Comparison of ENCODE assay signal across 8 cellular contexts in genomic region chr19:55258476-55258827, GRCh38. TPM values are rescaled to one million over a fixed set of nuclear protein-coding genes. Genes with fewer than 3 reads are reported as not detected.
DNase-seq lines count a peak whose midpoint lies in the region; ATAC-seq lines count a peak whose summit lies in the region.

No MANE protein-coding gene starts in this region.

- intact Hi-C loops in naive thymus-derived CD4-positive, alpha-beta T cell (cut with micrococcal nuclease) = loop anchor here (2.0 to 10.0 kb wide), 9 partner anchors 34 to 886 kb away; partner anchors contain the start of genes ZNF444 (in 2 of the 2), COX6B2 (in 1 of the 2), PPP1R12C (in 1 of the 2) and ZNF580 (in 1 of the 2)

- POLR2A ChIA-PET in naive thymus-derived CD4-positive, alpha-beta T cell (lab: Charles Lee) = interaction anchor here (0.9 to 12.3 kb wide), 9 partner anchors 11 to 368 kb away, joined by 3 to 156 read pairs (median 5); partner anchors contain the start of genes BRSK1, HSPBP1, ISOC2 and KMT5C

- DNase-seq in NCI-H1105 treated with DMSO at 0.1 percent for 48 hours (lab: John Stamatoyannopoulos, UW) = peak; percentile 26
- no peak for DNase-seq in NCI-H1105 (lab: John Stamatoyannopoulos, UW)
- peak; percentile 39 for DNase-seq in T-helper 9 cell
- peak in 1 of 3 experiments; percentile 41 for DNase-seq in effector memory CD8-positive, alpha-beta T cell
- peak in 3 of 9 donors; percentile 33 to 65 (median 40) for DNase-seq in naive thymus-derived CD4-positive, alpha-beta T cell
- DNase-seq in HCEC 1CT = no peak

- H3K9me3 ChIP-seq in naive thymus-derived CD4-positive, alpha-beta T cell (ENCODE audit: control insufficient read depth in 2 of 3, low read length in 3 of 3) = no peaks in the 10 kb centered on the region

- H3K36me3 Mint-ChIP-seq in effector memory CD8-positive, alpha-beta T cell (ENCODE audit: insufficient read depth) = peaks cover 40% of the 10 kb centered on the region
- H3K36me3 Mint-ChIP-seq in naive thymus-derived CD4-positive, alpha-beta T cell = peaks cover 0 to 45% (median 4%) of the 10 kb centered on the region in 5 donors

- H3K27me3 ChIP-seq in naive thymus-derived CD4-positive, alpha-beta T cell (ENCODE audit: control insufficient read depth in 2 of 2, insufficient read depth in 2 of 2, low read length in 2 of 2) = no peaks in the 10 kb centered on the region

- no peaks in the 10 kb centered on the region for H3K27me3 Mint-ChIP-seq in effector memory CD8-positive, alpha-beta T cell
- no peaks in the 10 kb centered on the region for H3K27me3 Mint-ChIP-seq in naive thymus-derived CD4-positive, alpha-beta T cell

- peak overlapping the region; percentile 94 for H3K27ac ChIP-seq in naive thymus-derived CD4-positive, alpha-beta T cell (ENCODE audit: low read depth, low read length)
- peak overlapping the region; percentile 73 for H3K27ac ChIP-seq in urinary bladder (ENCODE audit: low read depth)

- peak; percentile 12 for ATAC-seq in HG03025 (IDR thresholded peaks at IDR 0.05; ENCODE audit: low FRiP score, unreplicated experiment)
- peak; percentile 5 for ATAC-seq in effector memory CD8-positive, alpha-beta T cell (replicated peaks)
- ATAC-seq in naive thymus-derived CD4-positive, alpha-beta T cell = peak; percentile 12

- H3K4me3 ChIP-seq in naive thymus-derived CD4-positive, alpha-beta T cell (ENCODE audit: low read length) = peak overlapping the region; percentile 87
- H3K4me3 ChIP-seq in urinary bladder (ENCODE audit: low read depth, low read length) = peak overlapping the region; percentile 97

- no peaks in the 10 kb centered on the region for H3K9me3 Mint-ChIP-seq in effector memory CD8-positive, alpha-beta T cell
- H3K9me3 Mint-ChIP-seq in naive thymus-derived CD4-positive, alpha-beta T cell = no peaks in the 10 kb centered on the region

- peak overlapping the region; percentile 97 to 98 for H3K27ac Mint-ChIP-seq in effector memory CD8-positive, alpha-beta T cell
- H3K27ac Mint-ChIP-seq in naive thymus-derived CD4-positive, alpha-beta T cell = peak overlapping the region in 7 of 9 donors; percentile 97 to 99 (median 98)

- peak overlapping the region; percentile 93 to 96 for H3K4me3 Mint-ChIP-seq in effector memory CD8-positive, alpha-beta T cell
- H3K4me3 Mint-ChIP-seq in naive thymus-derived CD4-positive, alpha-beta T cell = peak overlapping the region; percentile 87 to 99 (median 96)

- CTCF ChIA-PET in naive thymus-derived CD4-positive, alpha-beta T cell (lab: Charles Lee) = interaction anchor here (1.8 kb wide), 1 partner anchor 43 kb away, joined by 8 read pairs; no protein-coding TSS in a partner anchor

- H3K4me1 ChIP-seq in naive thymus-derived CD4-positive, alpha-beta T cell (ENCODE audit: control insufficient read depth in 2 of 2, insufficient read depth in 2 of 2, low read length in 2 of 2) = peaks cover 33 to 46% of the 10 kb centered on the region in 2 donors
- peaks cover 4% of the 10 kb centered on the region for H3K4me1 ChIP-seq in urinary bladder (ENCODE audit: insufficient read depth)

- H3K4me1 Mint-ChIP-seq in effector memory CD8-positive, alpha-beta T cell (ENCODE audit: low read depth in 2 of 2) = peaks cover 47 to 53% of the 10 kb centered on the region in 2 donors
- peaks cover 41 to 50% (median 46%) of the 10 kb centered on the region in 7 donors for H3K4me1 Mint-ChIP-seq in naive thymus-derived CD4-positive, alpha-beta T cell

- under 1% methylated on average over 53 of the region's 53 CpGs for WGBS in urinary bladder

- peaks cover 0 to 9% (median 0%) of the 10 kb centered on the region in 3 experiments for H3K36me3 ChIP-seq in naive thymus-derived CD4-positive, alpha-beta T cell (ENCODE audit: control insufficient read depth in 2 of 3, insufficient read depth in 3 of 3, low read length in 3 of 3)
- H3K36me3 ChIP-seq in urinary bladder (ENCODE audit: insufficient read depth) = no peaks in the 10 kb centered on the region

RNA-seq across cellular contexts. Expression of gene PPP6R1, which starts 0.4 kb away (rescaled TPM):
- 100 to 1,000 TPM; 151 to 223 (median 168) TPM for total RNA-seq in naive thymus-derived CD4-positive, alpha-beta T cell
- polyA plus RNA-seq in naive thymus-derived CD4-positive, alpha-beta T cell = 100 to 1,000 TPM in 1 of 2 donors, 10 to 100 TPM in 1; 39.3 to 103 TPM
- 14.5 TPM for total RNA-seq in urinary bladder
- polyA plus RNA-seq in urinary bladder = 43.1 TPM

RNA-seq across cellular contexts. Expression of gene HSPBP1, which starts 21.5 kb away (rescaled TPM):
- 10 to 100 TPM; 15.0 to 30.0 (median 16.0) TPM for total RNA-seq in naive thymus-derived CD4-positive, alpha-beta T cell
- 10 to 100 TPM; 35.4 to 44.7 TPM for polyA plus RNA-seq in naive thymus-derived CD4-positive, alpha-beta T cell
- 6.5 TPM for total RNA-seq in urinary bladder
- 56.3 TPM for polyA plus RNA-seq in urinary bladder

RNA-seq across cellular contexts. Expression of gene BRSK1, which starts 25.3 kb away (rescaled TPM):
- 1 to 10 TPM in 3 of 5 experiments, under 1 TPM in 2; 0.41 to 6.3 (median 3.4) TPM for total RNA-seq in naive thymus-derived CD4-positive, alpha-beta T cell
- not detected for polyA plus RNA-seq in naive thymus-derived CD4-positive, alpha-beta T cell
- 9.7 TPM for total RNA-seq in urinary bladder
- 8.8 TPM for polyA plus RNA-seq in urinary bladder

RNA-seq across cellular contexts. Expression of gene TMEM86B, which starts 29.9 kb away (rescaled TPM):
- total RNA-seq in naive thymus-derived CD4-positive, alpha-beta T cell = 10 to 100 TPM; 10.4 to 24.1 (median 10.7) TPM
- polyA plus RNA-seq in naive thymus-derived CD4-positive, alpha-beta T cell = 1 to 10 TPM; 1.2 to 3.3 TPM
- 0.79 TPM for total RNA-seq in urinary bladder
- 4.5 TPM for polyA plus RNA-seq in urinary bladder

RNA-seq across cellular contexts. Expression of gene PTPRH, which starts 49.2 kb away (rescaled TPM):
- total RNA-seq in naive thymus-derived CD4-positive, alpha-beta T cell = under 1 TPM in 1 of 5 experiments, not detected in 4; 0.56 TPM
- not detected for polyA plus RNA-seq in naive thymus-derived CD4-positive, alpha-beta T cell
- total RNA-seq in urinary bladder = 3.6 TPM
- 1.6 TPM for polyA plus RNA-seq in urinary bladder

Comparison
In these comparisons a context has a peak if more than half of its experiments do, and no peak if none do; other contexts are left out.
1. DNase-seq: peak in NCI-H1105 treated with DMSO at 0.1 percent for 48 hours (single experiment) and T-helper 9 cell (single experiment); none in NCI-H1105 (single experiment) and HCEC 1CT (single experiment).
2. Peak in every context shown above with its lines, with median percentiles within 50 percentile points of each other: ATAC-seq.